Comparison of ENCODE assay signal across 1 cellular context in genomic region chr4:76809594-76810305, GRCh38.
TF ChIP-seq lines count a peak whose summit lies in the region.

No MANE protein-coding gene starts in this region.

TF ChIP-seq in HepG2, 621 proteins besides CTCF, POLR2A, EP300 and RAD21 (continued from another document):
- TF ChIP-seq ZNF646 (CRISPR knock-in tag; IDR thresholded peaks at IDR 0.05) (no peak), GTF3A (CRISPR knock-in tag; conservative IDR thresholded peaks at IDR 0.05) (no peak), FOXJ3 (CRISPR knock-in tag; IDR thresholded peaks at IDR 0.05; ENCODE audit: borderline replicate concordance) (no peak), DNMT1 (CRISPR knock-in tag; IDR thresholded peaks at IDR 0.05) (no peak), ZNF589 (CRISPR knock-in tag; conservative IDR thresholded peaks at IDR 0.05) (no peak), ZNF891 (CRISPR knock-in tag; IDR thresholded peaks at IDR 0.05) (no peak), ONECUT2 (CRISPR knock-in tag; IDR thresholded peaks at IDR 0.05) (no peak), SKI (IDR thresholded peaks at IDR 0.05; ENCODE audit: partially characterized antibody) (peak; percentile 18)
